In the genomic region with DNA sequence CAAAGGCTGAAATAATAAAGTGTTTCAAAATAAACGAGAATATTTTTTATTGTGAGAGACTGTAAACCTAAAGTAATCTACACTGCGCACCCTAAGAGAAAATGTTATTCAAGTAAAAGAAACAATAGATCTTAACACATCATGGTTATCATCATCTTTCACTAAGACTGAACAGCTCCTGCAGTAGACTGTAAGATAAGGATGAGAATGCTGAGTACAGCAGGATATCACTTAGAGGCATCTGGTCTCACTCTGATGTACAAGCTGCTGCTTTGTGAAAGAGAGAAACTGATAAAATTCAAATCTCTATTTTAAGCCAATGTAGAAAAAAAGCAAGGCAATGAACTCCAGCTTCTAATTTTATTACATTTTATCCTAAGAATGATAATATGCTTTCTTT, we compare ENCODE assay signal across 1 cellular context.
TF ChIP-seq lines count a peak whose summit lies in the region.

No MANE protein-coding gene starts in this region.

TF ChIP-seq in K562, 482 proteins besides CTCF, POLR2A, EP300 and RAD21 (continued from another document and continues in another):
- TF ChIP-seq, protein P1, sequence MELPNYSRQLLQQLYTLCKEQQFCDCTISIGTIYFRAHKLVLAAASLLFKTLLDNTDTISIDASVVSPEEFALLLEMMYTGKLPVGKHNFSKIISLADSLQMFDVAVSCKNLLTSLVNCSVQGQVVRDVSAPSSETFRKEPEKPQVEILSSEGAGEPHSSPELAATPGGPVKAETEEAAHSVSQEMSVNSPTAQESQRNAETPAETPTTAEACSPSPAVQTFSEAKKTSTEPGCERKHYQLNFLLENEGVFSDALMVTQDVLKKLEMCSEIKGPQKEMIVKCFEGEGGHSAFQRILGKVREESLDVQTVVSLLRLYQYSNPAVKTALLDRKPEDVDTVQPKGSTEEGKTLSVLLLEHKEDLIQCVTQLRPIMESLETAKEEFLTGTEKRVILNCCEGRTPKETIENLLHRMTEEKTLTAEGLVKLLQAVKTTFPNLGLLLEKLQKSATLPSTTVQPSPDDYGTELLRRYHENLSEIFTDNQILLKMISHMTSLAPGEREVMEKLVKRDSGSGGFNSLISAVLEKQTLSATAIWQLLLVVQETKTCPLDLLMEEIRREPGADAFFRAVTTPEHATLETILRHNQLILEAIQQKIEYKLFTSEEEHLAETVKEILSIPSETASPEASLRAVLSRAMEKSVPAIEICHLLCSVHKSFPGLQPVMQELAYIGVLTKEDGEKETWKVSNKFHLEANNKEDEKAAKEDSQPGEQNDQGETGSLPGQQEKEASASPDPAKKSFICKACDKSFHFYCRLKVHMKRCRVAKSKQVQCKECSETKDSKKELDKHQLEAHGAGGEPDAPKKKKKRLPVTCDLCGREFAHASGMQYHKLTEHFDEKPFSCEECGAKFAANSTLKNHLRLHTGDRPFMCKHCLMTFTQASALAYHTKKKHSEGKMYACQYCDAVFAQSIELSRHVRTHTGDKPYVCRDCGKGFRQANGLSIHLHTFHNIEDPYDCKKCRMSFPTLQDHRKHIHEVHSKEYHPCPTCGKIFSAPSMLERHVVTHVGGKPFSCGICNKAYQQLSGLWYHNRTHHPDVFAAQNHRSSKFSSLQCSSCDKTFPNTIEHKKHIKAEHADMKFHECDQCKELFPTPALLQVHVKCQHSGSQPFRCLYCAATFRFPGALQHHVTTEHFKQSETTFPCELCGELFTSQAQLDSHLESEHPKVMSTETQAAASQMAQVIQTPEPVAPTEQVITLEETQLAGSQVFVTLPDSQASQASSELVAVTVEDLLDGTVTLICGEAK (IDR thresholded peaks at IDR 0.05) = no peak
- TF ChIP-seq, protein P1 (CRISPR knock-in tag; IDR thresholded peaks at IDR 0.05) = no peak
- TF ChIP-seq SMAD4 (CRISPR knock-in tag; conservative IDR thresholded peaks at IDR 0.05) = no peak
- no peak for TF ChIP-seq SREBF2 (CRISPR knock-in tag; IDR thresholded peaks at IDR 0.05)
- TF ChIP-seq TEAD4 (IDR thresholded peaks at IDR 0.05; ENCODE audit: low read length) = peak; percentile 79
- TF ChIP-seq TEAD4 (CRISPR knock-in tag; IDR thresholded peaks at IDR 0.05; ENCODE audit: borderline replicate concordance) = no peak
- no peak for TF ChIP-seq ZNF551 (CRISPR knock-in tag; IDR thresholded peaks at IDR 0.05)
- no peak for TF ChIP-seq RBM22 (IDR thresholded peaks at IDR 0.05; ENCODE audit: low read depth, low read length, poor library complexity, severe bottlenecking)
- TF ChIP-seq, protein P2, sequence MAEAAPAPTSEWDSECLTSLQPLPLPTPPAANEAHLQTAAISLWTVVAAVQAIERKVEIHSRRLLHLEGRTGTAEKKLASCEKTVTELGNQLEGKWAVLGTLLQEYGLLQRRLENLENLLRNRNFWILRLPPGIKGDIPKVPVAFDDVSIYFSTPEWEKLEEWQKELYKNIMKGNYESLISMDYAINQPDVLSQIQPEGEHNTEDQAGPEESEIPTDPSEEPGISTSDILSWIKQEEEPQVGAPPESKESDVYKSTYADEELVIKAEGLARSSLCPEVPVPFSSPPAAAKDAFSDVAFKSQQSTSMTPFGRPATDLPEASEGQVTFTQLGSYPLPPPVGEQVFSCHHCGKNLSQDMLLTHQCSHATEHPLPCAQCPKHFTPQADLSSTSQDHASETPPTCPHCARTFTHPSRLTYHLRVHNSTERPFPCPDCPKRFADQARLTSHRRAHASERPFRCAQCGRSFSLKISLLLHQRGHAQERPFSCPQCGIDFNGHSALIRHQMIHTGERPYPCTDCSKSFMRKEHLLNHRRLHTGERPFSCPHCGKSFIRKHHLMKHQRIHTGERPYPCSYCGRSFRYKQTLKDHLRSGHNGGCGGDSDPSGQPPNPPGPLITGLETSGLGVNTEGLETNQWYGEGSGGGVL (CRISPR knock-in tag; IDR thresholded peaks at IDR 0.05) = no peak
- TF ChIP-seq, protein P3, sequence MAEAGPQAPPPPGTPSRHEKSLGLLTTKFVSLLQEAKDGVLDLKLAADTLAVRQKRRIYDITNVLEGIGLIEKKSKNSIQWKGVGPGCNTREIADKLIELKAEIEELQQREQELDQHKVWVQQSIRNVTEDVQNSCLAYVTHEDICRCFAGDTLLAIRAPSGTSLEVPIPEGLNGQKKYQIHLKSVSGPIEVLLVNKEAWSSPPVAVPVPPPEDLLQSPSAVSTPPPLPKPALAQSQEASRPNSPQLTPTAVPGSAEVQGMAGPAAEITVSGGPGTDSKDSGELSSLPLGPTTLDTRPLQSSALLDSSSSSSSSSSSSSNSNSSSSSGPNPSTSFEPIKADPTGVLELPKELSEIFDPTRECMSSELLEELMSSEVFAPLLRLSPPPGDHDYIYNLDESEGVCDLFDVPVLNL (CRISPR knock-in tag; IDR thresholded peaks at IDR 0.05; ENCODE audit: low read depth) = no peak
- no peak for TF ChIP-seq ZNF76 (CRISPR knock-in tag; IDR thresholded peaks at IDR 0.05; ENCODE audit: borderline replicate concordance)
- TF ChIP-seq FOXM1 (IDR thresholded peaks at IDR 0.05; ENCODE audit: low read depth) = 0 out of 2 replicates have a peak, but pooled peaks have one; percentile 23
- no peak for TF ChIP-seq FOXM1 (CRISPR knock-in tag; IDR thresholded peaks at IDR 0.05; ENCODE audit: low read depth)
- TF ChIP-seq MBD2 (IDR thresholded peaks at IDR 0.05; ENCODE audit: borderline replicate concordance, low read depth) = no peak
- TF ChIP-seq HDGF (IDR thresholded peaks at IDR 0.05) = no peak
- no peak for TF ChIP-seq ZNF316 (IDR thresholded peaks at IDR 0.05)
- TF ChIP-seq SMARCA4 (IDR thresholded peaks at IDR 0.05) = 0 out of 2 replicates have a peak, but pooled peaks have one; percentile 32
- peak; percentile 51 for TF ChIP-seq TCF3 (CRISPR knock-in tag; IDR thresholded peaks at IDR 0.05)
- TF ChIP-seq MTF1 (CRISPR knock-in tag; IDR thresholded peaks at IDR 0.05; ENCODE audit: borderline replicate concordance) = no peak
- no peak for TF ChIP-seq MCM5 (IDR thresholded peaks at IDR 0.05; ENCODE audit: low read depth)
- TF ChIP-seq CBFA2T3 (IDR thresholded peaks at IDR 0.05) = peak; percentile 81
- no peak for TF ChIP-seq EZH2 (IDR thresholded peaks at IDR 0.05; ENCODE audit: borderline replicate concordance, low read depth, low read length)
- TF ChIP-seq, protein P4, sequence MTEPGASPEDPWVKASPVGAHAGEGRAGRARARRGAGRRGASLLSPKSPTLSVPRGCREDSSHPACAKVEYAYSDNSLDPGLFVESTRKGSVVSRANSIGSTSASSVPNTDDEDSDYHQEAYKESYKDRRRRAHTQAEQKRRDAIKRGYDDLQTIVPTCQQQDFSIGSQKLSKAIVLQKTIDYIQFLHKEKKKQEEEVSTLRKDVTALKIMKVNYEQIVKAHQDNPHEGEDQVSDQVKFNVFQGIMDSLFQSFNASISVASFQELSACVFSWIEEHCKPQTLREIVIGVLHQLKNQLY (CRISPR knock-in tag; conservative IDR thresholded peaks at IDR 0.05) = no peak
- peak; percentile 71 for TF ChIP-seq TAL1 (IDR thresholded peaks at IDR 0.05)
- no peak for TF ChIP-seq MXI1 (IDR thresholded peaks at IDR 0.05; ENCODE audit: low read depth, low read length)
- TF ChIP-seq ZNF41 (CRISPR knock-in tag; conservative IDR thresholded peaks at IDR 0.05) = no peak
- TF ChIP-seq, protein P5, sequence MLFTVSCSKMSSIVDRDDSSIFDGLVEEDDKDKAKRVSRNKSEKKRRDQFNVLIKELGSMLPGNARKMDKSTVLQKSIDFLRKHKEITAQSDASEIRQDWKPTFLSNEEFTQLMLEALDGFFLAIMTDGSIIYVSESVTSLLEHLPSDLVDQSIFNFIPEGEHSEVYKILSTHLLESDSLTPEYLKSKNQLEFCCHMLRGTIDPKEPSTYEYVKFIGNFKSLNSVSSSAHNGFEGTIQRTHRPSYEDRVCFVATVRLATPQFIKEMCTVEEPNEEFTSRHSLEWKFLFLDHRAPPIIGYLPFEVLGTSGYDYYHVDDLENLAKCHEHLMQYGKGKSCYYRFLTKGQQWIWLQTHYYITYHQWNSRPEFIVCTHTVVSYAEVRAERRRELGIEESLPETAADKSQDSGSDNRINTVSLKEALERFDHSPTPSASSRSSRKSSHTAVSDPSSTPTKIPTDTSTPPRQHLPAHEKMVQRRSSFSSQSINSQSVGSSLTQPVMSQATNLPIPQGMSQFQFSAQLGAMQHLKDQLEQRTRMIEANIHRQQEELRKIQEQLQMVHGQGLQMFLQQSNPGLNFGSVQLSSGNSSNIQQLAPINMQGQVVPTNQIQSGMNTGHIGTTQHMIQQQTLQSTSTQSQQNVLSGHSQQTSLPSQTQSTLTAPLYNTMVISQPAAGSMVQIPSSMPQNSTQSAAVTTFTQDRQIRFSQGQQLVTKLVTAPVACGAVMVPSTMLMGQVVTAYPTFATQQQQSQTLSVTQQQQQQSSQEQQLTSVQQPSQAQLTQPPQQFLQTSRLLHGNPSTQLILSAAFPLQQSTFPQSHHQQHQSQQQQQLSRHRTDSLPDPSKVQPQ (CRISPR knock-in tag; IDR thresholded peaks at IDR 0.05; ENCODE audit: borderline replicate concordance) = no peak
- TF ChIP-seq SOX6 (IDR thresholded peaks at IDR 0.05) = peak; percentile 88
- no peak for TF ChIP-seq CCAR2 (IDR thresholded peaks at IDR 0.05; ENCODE audit: low read depth, low read length)
- peak; percentile 71 for TF ChIP-seq ARID1B (IDR thresholded peaks at IDR 0.05)
- TF ChIP-seq FOXP1 (CRISPR knock-in tag; IDR thresholded peaks at IDR 0.05) = no peak
- no peak for TF ChIP-seq BRD9 (IDR thresholded peaks at IDR 0.05; ENCODE audit: low read depth, partially characterized antibody)
- no peak for TF ChIP-seq ZNF212 (CRISPR knock-in tag; IDR thresholded peaks at IDR 0.05)
- TF ChIP-seq ZNF175 (CRISPR knock-in tag; IDR thresholded peaks at IDR 0.05; ENCODE audit: low read depth) = no peak
- peak; percentile 70 for TF ChIP-seq CBFA2T2 (conservative IDR thresholded peaks at IDR 0.05)
- TF ChIP-seq SNRNP70 (optimal IDR thresholded peaks at IDR 0.05; ENCODE audit: low read depth, low read length) = no peak
- TF ChIP-seq FOXK1 (CRISPR knock-in tag; IDR thresholded peaks at IDR 0.05; ENCODE audit: borderline replicate concordance) = no peak
- no peak for TF ChIP-seq KAT7 (CRISPR knock-in tag; IDR thresholded peaks at IDR 0.05; ENCODE audit: borderline replicate concordance)
- TF ChIP-seq, protein P6, sequence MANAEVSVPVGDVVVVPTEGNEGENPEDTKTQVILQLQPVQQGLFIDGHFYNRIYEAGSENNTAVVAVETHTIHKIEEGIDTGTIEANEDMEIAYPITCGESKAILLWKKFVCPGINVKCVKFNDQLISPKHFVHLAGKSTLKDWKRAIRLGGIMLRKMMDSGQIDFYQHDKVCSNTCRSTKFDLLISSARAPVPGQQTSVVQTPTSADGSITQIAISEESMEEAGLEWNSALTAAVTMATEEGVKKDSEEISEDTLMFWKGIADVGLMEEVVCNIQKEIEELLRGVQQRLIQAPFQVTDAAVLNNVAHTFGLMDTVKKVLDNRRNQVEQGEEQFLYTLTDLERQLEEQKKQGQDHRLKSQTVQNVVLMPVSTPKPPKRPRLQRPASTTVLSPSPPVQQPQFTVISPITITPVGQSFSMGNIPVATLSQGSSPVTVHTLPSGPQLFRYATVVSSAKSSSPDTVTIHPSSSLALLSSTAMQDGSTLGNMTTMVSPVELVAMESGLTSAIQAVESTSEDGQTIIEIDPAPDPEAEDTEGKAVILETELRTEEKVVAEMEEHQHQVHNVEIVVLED (CRISPR knock-in tag; IDR thresholded peaks at IDR 0.05) = no peak
- TF ChIP-seq, protein P7, sequence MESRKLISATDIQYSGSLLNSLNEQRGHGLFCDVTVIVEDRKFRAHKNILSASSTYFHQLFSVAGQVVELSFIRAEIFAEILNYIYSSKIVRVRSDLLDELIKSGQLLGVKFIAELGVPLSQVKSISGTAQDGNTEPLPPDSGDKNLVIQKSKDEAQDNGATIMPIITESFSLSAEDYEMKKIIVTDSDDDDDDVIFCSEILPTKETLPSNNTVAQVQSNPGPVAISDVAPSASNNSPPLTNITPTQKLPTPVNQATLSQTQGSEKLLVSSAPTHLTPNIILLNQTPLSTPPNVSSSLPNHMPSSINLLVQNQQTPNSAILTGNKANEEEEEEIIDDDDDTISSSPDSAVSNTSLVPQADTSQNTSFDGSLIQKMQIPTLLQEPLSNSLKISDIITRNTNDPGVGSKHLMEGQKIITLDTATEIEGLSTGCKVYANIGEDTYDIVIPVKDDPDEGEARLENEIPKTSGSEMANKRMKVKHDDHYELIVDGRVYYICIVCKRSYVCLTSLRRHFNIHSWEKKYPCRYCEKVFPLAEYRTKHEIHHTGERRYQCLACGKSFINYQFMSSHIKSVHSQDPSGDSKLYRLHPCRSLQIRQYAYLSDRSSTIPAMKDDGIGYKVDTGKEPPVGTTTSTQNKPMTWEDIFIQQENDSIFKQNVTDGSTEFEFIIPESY (CRISPR knock-in tag; IDR thresholded peaks at IDR 0.05) = no peak
